ENCODE assay signal across 27 cellular contexts in the genomic region with DNA sequence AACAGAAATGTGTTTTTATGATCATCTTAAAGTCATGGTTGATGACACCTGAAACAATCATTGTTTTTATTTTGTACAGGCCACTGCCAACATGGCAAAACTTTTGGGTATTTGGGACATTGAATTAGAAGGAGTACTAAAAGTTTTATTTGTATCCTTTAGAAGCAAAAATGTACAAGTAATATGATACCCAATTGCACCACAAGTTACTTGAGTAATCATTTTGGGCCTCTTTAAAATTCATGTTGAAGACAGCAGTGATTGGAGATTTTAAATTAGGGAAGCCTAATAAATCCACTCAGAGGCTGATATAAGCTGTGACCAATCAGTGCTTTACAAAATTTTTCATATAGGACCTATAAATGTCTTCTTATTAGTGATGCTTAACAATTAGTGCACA.
"Had no signal": no experiment of that assay in that cellular context is flagged by ENCODE, and none has a peak within 500 bp of the region (broad histone marks: within the 10 kb centered on the region; RNA-seq: fewer than 3 reads in every experiment).

No MANE protein-coding gene starts in this region.

- DNase-seq: activated CD4-positive, alpha-beta T cell treated with anti-CD3 and anti-CD28 coated beads, Interleukin-2, amount 10 ng/mL, durations not matched to agents 24 days and 14 days; activated CD4-positive, CD25-positive, alpha-beta regulatory T cell treated with anti-CD3 and anti-CD28 coated beads, Interleukin-2, amount 50 U/mL, for 72 hours; activated CD8-positive, alpha-beta memory T cell treated with anti-CD3 and anti-CD28 coated beads, Interleukin-2, amount 10 ng/mL, durations not matched to agents 7 days and 5 days; activated CD8-positive, alpha-beta T cell treated with anti-CD3 and anti-CD28 coated beads, Interleukin-2, amount 10 ng/mL, durations not matched to agents 7 days and 5 days; activated naive CD8-positive, alpha-beta T cell treated with anti-CD3 and anti-CD28 coated beads, Interleukin-2, amount 50 U/mL, for 24 hours; activated T-cell treated with anti-CD3 and anti-CD28 coated beads, Interleukin-2, amount 50 U/mL, for 48 hours; anterior cingulate cortex; cortex of kidney; heart left ventricle; hypothalamus; immature natural killer cell; naive B cell; nephron progenitor cell; right lobe of liver; stimulated activated CD4-positive, alpha-beta T cell treated with anti-CD3 and anti-CD28 coated beads, Interleukin-4, amount 100 ng/mL, for 24 hours; substantia nigra; T-helper 17 cell; thyroid gland; upper lobe of left lung had no signal

- H3K36me3 Mint-ChIP-seq: activated CD8-positive, alpha-beta memory T cell treated with anti-CD3 and anti-CD28 coated beads, Interleukin-2, amount 10 ng/mL, durations not matched to agents 7 days and 5 days; activated naive CD4-positive, alpha-beta T cell treated with anti-CD3 and anti-CD28 coated beads, Interleukin-2, amount 50 U/mL, for 24 hours; immature natural killer cell; naive B cell; stimulated activated effector memory CD8-positive, alpha-beta T cell treated with anti-CD3 and anti-CD28 coated beads, Interleukin-12 subunit alpha, Interleukin-12 subunit beta, amount 100 ng/mL, for 72 hours had no signal

- H3K9me3 ChIP-seq: heart left ventricle, neutrophil, right lobe of liver, thyroid gland, upper lobe of left lung had no signal

- H3K36me3 ChIP-seq: heart left ventricle, neutrophil, right lobe of liver, thyroid gland, upper lobe of left lung had no signal

- H3K4me3 ChIP-seq: heart left ventricle, right lobe of liver, skin epidermis, thyroid gland, upper lobe of left lung had no signal

- H3K4me1 Mint-ChIP-seq: activated CD4-positive, alpha-beta T cell treated with anti-CD3 and anti-CD28 coated beads, Interleukin-2, amount 10 ng/mL, durations not matched to agents 24 days and 14 days; activated CD8-positive, alpha-beta memory T cell treated with anti-CD3 and anti-CD28 coated beads, Interleukin-2, amount 10 ng/mL, durations not matched to agents 7 days and 5 days; activated naive CD4-positive, alpha-beta T cell treated with anti-CD3 and anti-CD28 coated beads, Interleukin-2, amount 50 U/mL, for 24 hours; activated naive CD8-positive, alpha-beta T cell treated with anti-CD3 and anti-CD28 coated beads, Interleukin-2, amount 50 U/mL, for 24 hours; immature natural killer cell; naive B cell; nephron progenitor cell; stimulated activated effector memory CD8-positive, alpha-beta T cell treated with anti-CD3 and anti-CD28 coated beads, Interleukin-12 subunit alpha, Interleukin-12 subunit beta, amount 100 ng/mL, for 72 hours; T-helper 17 cell had no signal

- H3K27me3 ChIP-seq: heart left ventricle, neutrophil, right lobe of liver, thyroid gland, upper lobe of left lung had no signal

- H3K4me3 Mint-ChIP-seq: activated CD4-positive, alpha-beta T cell treated with anti-CD3 and anti-CD28 coated beads, Interleukin-2, amount 10 ng/mL, durations not matched to agents 24 days and 14 days; activated CD8-positive, alpha-beta memory T cell treated with anti-CD3 and anti-CD28 coated beads, Interleukin-2, amount 10 ng/mL, durations not matched to agents 7 days and 5 days; activated CD8-positive, alpha-beta T cell treated with anti-CD3 and anti-CD28 coated beads, Interleukin-2, amount 10 ng/mL, durations not matched to agents 7 days and 5 days; activated naive CD4-positive, alpha-beta T cell treated with anti-CD3 and anti-CD28 coated beads, Interleukin-2, amount 50 U/mL, for 24 hours; activated naive CD8-positive, alpha-beta T cell treated with anti-CD3 and anti-CD28 coated beads, Interleukin-2, amount 50 U/mL, for 24 hours; immature natural killer cell; mesothelial cell of epicardium; naive B cell; nephron progenitor cell; stimulated activated effector memory CD8-positive, alpha-beta T cell treated with anti-CD3 and anti-CD28 coated beads, Interleukin-12 subunit alpha, Interleukin-12 subunit beta, amount 100 ng/mL, for 72 hours; stimulated activated naive CD8-positive, alpha-beta T cell treated with anti-CD3 and anti-CD28 coated beads, Interleukin-15, Interleukin-2, amounts not matched to agents 100 ng/mL and 50 ng/mL, for 24 hours; T-helper 17 cell had no signal

- H3K4me1 ChIP-seq: right lobe of liver, thyroid gland, upper lobe of left lung had no signal

- H3K27ac Mint-ChIP-seq: activated CD4-positive, alpha-beta T cell treated with anti-CD3 and anti-CD28 coated beads, Interleukin-2, amount 10 ng/mL, durations not matched to agents 24 days and 14 days; activated CD8-positive, alpha-beta memory T cell treated with anti-CD3 and anti-CD28 coated beads, Interleukin-2, amount 10 ng/mL, durations not matched to agents 7 days and 5 days; activated CD8-positive, alpha-beta T cell treated with anti-CD3 and anti-CD28 coated beads, Interleukin-2, amount 10 ng/mL, durations not matched to agents 7 days and 5 days; activated naive CD4-positive, alpha-beta T cell treated with anti-CD3 and anti-CD28 coated beads, Interleukin-2, amount 50 U/mL, for 24 hours; activated naive CD8-positive, alpha-beta T cell treated with anti-CD3 and anti-CD28 coated beads, Interleukin-2, amount 50 U/mL, for 24 hours; activated T-helper 2 cell treated with anti-CD3 and anti-CD28 coated beads, Interferon-gamma antibody, Interleukin-2, Interleukin-4, amounts not matched to agents 10 μg/mL and 5 μg/mL and 100 μg/mL, durations not matched to agents 14 hours and 24 hours and 36 hours; immature natural killer cell; mesothelial cell of epicardium; naive B cell; nephron progenitor cell; progenitor cell of endocrine pancreas; stimulated activated effector memory CD8-positive, alpha-beta T cell treated with anti-CD3 and anti-CD28 coated beads, Interleukin-12 subunit alpha, Interleukin-12 subunit beta, amount 100 ng/mL, for 72 hours; stimulated activated naive CD8-positive, alpha-beta T cell treated with anti-CD3 and anti-CD28 coated beads, Interleukin-15, Interleukin-2, amounts not matched to agents 100 ng/mL and 50 ng/mL, for 24 hours; T-helper 17 cell had no signal

- H3K9me3 Mint-ChIP-seq: activated CD4-positive, alpha-beta T cell treated with anti-CD3 and anti-CD28 coated beads, Interleukin-2, amount 10 ng/mL, durations not matched to agents 24 days and 14 days; activated naive CD4-positive, alpha-beta T cell treated with anti-CD3 and anti-CD28 coated beads, Interleukin-2, amount 50 U/mL, for 24 hours; activated naive CD8-positive, alpha-beta T cell treated with anti-CD3 and anti-CD28 coated beads, Interleukin-2, amount 50 U/mL, for 24 hours; nephron progenitor cell had no signal

- H3K27ac ChIP-seq: heart left ventricle, neutrophil, right lobe of liver, skin epidermis, thyroid gland, upper lobe of left lung had no signal

- H3K27me3 Mint-ChIP-seq: activated CD4-positive, alpha-beta T cell treated with anti-CD3 and anti-CD28 coated beads, Interleukin-2, amount 10 ng/mL, durations not matched to agents 24 days and 14 days; activated CD8-positive, alpha-beta memory T cell treated with anti-CD3 and anti-CD28 coated beads, Interleukin-2, amount 10 ng/mL, durations not matched to agents 7 days and 5 days; activated naive CD4-positive, alpha-beta T cell treated with anti-CD3 and anti-CD28 coated beads, Interleukin-2, amount 50 U/mL, for 24 hours; activated naive CD8-positive, alpha-beta T cell treated with anti-CD3 and anti-CD28 coated beads, Interleukin-2, amount 50 U/mL, for 24 hours; naive B cell; progenitor cell of endocrine pancreas; stimulated activated naive CD8-positive, alpha-beta T cell treated with anti-CD3 and anti-CD28 coated beads, Interleukin-15, Interleukin-2, amounts not matched to agents 100 ng/mL and 50 ng/mL, for 24 hours; T-helper 17 cell had no signal

- ATAC-seq: activated CD8-positive, alpha-beta memory T cell treated with anti-CD3 and anti-CD28 coated beads, Interleukin-2, amount 10 ng/mL, durations not matched to agents 7 days and 5 days; activated CD8-positive, alpha-beta T cell treated with anti-CD3 and anti-CD28 coated beads, Interleukin-2, amount 10 ng/mL, durations not matched to agents 7 days and 5 days; activated naive CD8-positive, alpha-beta T cell treated with anti-CD3 and anti-CD28 coated beads, Interleukin-2, amount 50 U/mL, for 24 hours; heart left ventricle; right lobe of liver; stimulated activated effector memory CD8-positive, alpha-beta T cell treated with anti-CD3 and anti-CD28 coated beads, Interleukin-12 subunit alpha, Interleukin-12 subunit beta, amount 100 ng/mL, for 72 hours; T-helper 17 cell had no signal
